Comparison of ENCODE assay signal across 17 cellular contexts in genomic region chr13:33645591-33646554, GRCh38.
DNase-seq lines count a peak whose midpoint lies in the region; ATAC-seq and TF ChIP-seq lines count a peak whose summit lies in the region.
"Had no signal": no experiment of that assay in that cellular context is flagged by ENCODE, and none has a peak within 500 bp of the region (broad histone marks: within the 10 kb centered on the region; RNA-seq: fewer than 3 reads in every experiment).

No MANE protein-coding gene starts in this region.

- H3K4me3 ChIP-seq in heart left ventricle (no peak overlapping the region), suprapubic skin (no peak overlapping the region)
- H3K4me3 ChIP-seq: cardiac muscle cell, Peyer's patch, prostate gland had no signal

- intact Hi-C loops in heart left ventricle (cut with DNase I) (no loop called here), left cardiac atrium (cut with DNase I) (no loop called here)

- no peak for ATAC-seq in heart left ventricle
- ATAC-seq in left cardiac atrium: no peak
- ATAC-seq in foreskin keratinocyte: no peak
- no peak for ATAC-seq in GM18867 (IDR thresholded peaks at IDR 0.05; ENCODE audit: unreplicated experiment)
- no peak for ATAC-seq in GM18505 (IDR thresholded peaks at IDR 0.05; ENCODE audit: unreplicated experiment)

- no peaks in the 10 kb centered on the region for H3K36me3 ChIP-seq in heart left ventricle
- no peaks in the 10 kb centered on the region for H3K36me3 ChIP-seq in suprapubic skin
- H3K36me3 ChIP-seq: cardiac muscle cell, Peyer's patch, prostate gland had no signal

- no peak for TF ChIP-seq CTCF in heart left ventricle (IDR thresholded peaks at IDR 0.05)
- TF ChIP-seq CTCF in suprapubic skin (IDR thresholded peaks at IDR 0.05): no peak
- no peak for TF ChIP-seq CTCF in foreskin keratinocyte (conservative IDR thresholded peaks at IDR 0.05)

- no peak for TF ChIP-seq EP300 in suprapubic skin (IDR thresholded peaks at IDR 0.05)

- H3K27ac ChIP-seq in heart left ventricle (peak overlapping the region in 9 of 12 donors; percentile 9 to 74 (median 56)), suprapubic skin (peak overlapping the region; percentile 57), foreskin keratinocyte (no peak overlapping the region)
- H3K27ac ChIP-seq: C4-2B, cardiac muscle cell had no signal

- no peak for TF ChIP-seq POLR2A in heart left ventricle (IDR thresholded peaks at IDR 0.05)
- TF ChIP-seq POLR2A in suprapubic skin (IDR thresholded peaks at IDR 0.05): no peak
- no peak for TF ChIP-seq POLR2A in GM18505 (IDR thresholded peaks at IDR 0.05; ENCODE audit: borderline replicate concordance, extremely low read depth, insufficient read depth, insufficient read length)

- 78 to 88% (median 83%) methylated on average over 10 of the region's 10 CpGs for WGBS in heart left ventricle, 4 donors
- WGBS in suprapubic skin: 87% methylated on average over 10 of the region's 10 CpGs

- H3K9me3 ChIP-seq in heart left ventricle: no peaks in the 10 kb centered on the region
- no peaks in the 10 kb centered on the region for H3K9me3 ChIP-seq in suprapubic skin
- H3K9me3 ChIP-seq: Peyer's patch, prostate gland had no signal

- DNase-seq in heart left ventricle: no peak
- no peak for DNase-seq in left cardiac atrium
- DNase-seq in NCI-H82 treated with DMSO at 0.1 percent for 48 hours (lab: John Stamatoyannopoulos, UW; ENCODE audit: unreplicated experiment): peak; percentile 26
- peak; percentile 76 for DNase-seq in myocyte (ENCODE audit: low read depth)
- no peak for DNase-seq in suprapubic skin (ENCODE audit: low spot score in 2 of 2)
- DNase-seq in foreskin keratinocyte: no peak
- DNase-seq: activated CD4-positive, CD25-positive, alpha-beta regulatory T cell treated with anti-CD3 and anti-CD28 coated beads, Interleukin-2, amount 50 U/mL, for 72 hours; activated gamma-delta T cell treated with Interleukin-2 at 50 U/mL for 16 hours; amygdala; NCI-H446 treated with DMSO at 0.1 percent for 48 hours; Peyer's patch; small intestine had no signal

- H3K4me1 ChIP-seq in heart left ventricle (peaks cover 0 to 45% (median 30%) of the 10 kb centered on the region in 12 donors), suprapubic skin (peaks cover 23% of the 10 kb centered on the region), foreskin keratinocyte (peaks cover 21% of the 10 kb centered on the region)
- H3K4me1 ChIP-seq: prostate gland had no signal

- H3K27me3 ChIP-seq in heart left ventricle: no peaks in the 10 kb centered on the region
- H3K27me3 ChIP-seq in suprapubic skin: no peaks in the 10 kb centered on the region
- H3K27me3 ChIP-seq in foreskin keratinocyte: no peaks in the 10 kb centered on the region
- H3K27me3 ChIP-seq: cardiac muscle cell, Peyer's patch had no signal

Comparison
In these comparisons a context has a peak if more than half of its experiments do, and no peak if none do; other contexts are left out.
1. DNase-seq: peak in NCI-H82 treated with DMSO at 0.1 percent for 48 hours (single experiment) and myocyte (single experiment); none in heart left ventricle (0 of 5), left cardiac atrium (single experiment), suprapubic skin (0 of 2) and foreskin keratinocyte (0 of 2).